ENCODE assay signal across 8 cellular contexts in the genomic region with DNA sequence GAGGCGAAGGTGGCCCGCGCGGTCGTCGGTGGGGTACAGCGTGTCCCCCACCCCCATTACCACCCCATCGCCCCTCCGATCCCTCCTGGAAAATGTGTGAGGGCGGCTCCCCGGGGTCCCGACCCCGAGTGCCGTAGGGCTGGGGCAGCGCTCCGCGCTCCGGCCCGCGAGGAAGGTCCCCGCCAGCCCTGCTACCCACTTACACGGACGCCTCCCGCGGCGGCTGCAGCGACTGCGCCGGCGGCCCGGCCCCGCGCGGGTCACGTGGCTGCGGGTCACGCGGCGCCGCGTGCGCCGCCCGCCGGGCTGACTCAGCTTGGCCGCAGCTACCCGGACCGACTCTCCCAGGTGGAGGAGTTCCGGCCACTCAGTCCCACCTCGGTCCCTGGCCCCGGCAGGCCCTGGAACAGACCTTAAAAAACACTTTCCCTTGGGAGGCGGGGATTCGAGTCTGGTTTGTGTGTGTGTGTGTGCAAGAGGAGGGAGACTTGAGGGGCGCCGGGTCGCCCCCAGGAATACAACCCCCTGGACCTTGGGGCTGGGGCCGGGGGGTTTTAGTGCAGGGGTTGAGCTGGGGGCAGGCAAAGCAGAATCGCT. TPM values are rescaled to one million over a fixed set of nuclear protein-coding genes. Genes with fewer than 3 reads are reported as not detected.
DNase-seq lines count a peak whose midpoint lies in the region; ATAC-seq and TF ChIP-seq lines count a peak whose summit lies in the region.

A gene (minus strand): TSS at position 236 of the 597 bp plus-strand sequence. CDS start 992 bp downstream, outside the sequence.

- H3K4me2 ChIP-seq in DOHH2 (ENCODE audit: low read length) = peak within 1 kb of the TSS; percentile 71

- H3K9me2 ChIP-seq in DOHH2 (replicated peaks; ENCODE audit: control insufficient read depth, low read length) = no peaks in the 10 kb centered on the region

- 1 to 2% methylated on average over 53 to 58 of the region's 58 CpGs for WGBS in heart right ventricle, 2 donors

- H3K79me2 ChIP-seq in DOHH2 (ENCODE audit: control insufficient read depth, low read length) = no peaks in the 10 kb centered on the region

- no peaks in the 10 kb centered on the region for H3K9me3 Mint-ChIP-seq in T-cell

- peaks cover 53 to 78% (median 63%) of the 10 kb centered on the region in 3 donors for H3K4me1 Mint-ChIP-seq in T-cell

- peaks cover 10% of the 10 kb centered on the region; the same call in 1 of the 2 replicates for H3F3A ChIP-seq in DOHH2 (ENCODE audit: control insufficient read depth, insufficient read depth)

- CTCF ChIA-PET in T-cell (lab: Charles Lee) = interaction anchor here (0.7 to 5.7 kb wide), 15 partner anchors 8 to 137 kb away, joined by 3 to 48 read pairs (median 5); a partner anchor contains a TSS

- intact Hi-C loops in heart right ventricle (cut with DNase I) (loop anchor here in 6 of 10 donors (2.0 to 10.0 kb wide), 7 partner anchors 49 to 692 kb away; a partner anchor contains a TSS), posterior vena cava (cut with DNase I) (loop anchor here in 1 of 2 donors (5.0 kb wide), 1 partner anchor 134 kb away; no protein-coding TSS in a partner anchor)

- H3K4me3 ChIP-seq in DOHH2 (ENCODE audit: low read length) = peak within 1 kb of the TSS; percentile 70
- H3K4me3 ChIP-seq in Jurkat, Clone E6-1 (ENCODE audit: low read length) = peak within 1 kb of the TSS; percentile 82
- peak within 1 kb of the TSS; percentile 45 to 85 (median 77) for H3K4me3 ChIP-seq in heart right ventricle

- no peaks in the 10 kb centered on the region for H3K36me3 ChIP-seq in DOHH2 (ENCODE audit: control insufficient read depth, low read length)
- peaks cover 0 to 38% (median 0%) of the 10 kb centered on the region in 9 donors for H3K36me3 ChIP-seq in heart right ventricle

- peak within 1 kb of the TSS; percentile 93 to 95 for H3K27ac Mint-ChIP-seq in T-cell

- no peak for DNase-seq in Jurkat, Clone E6-1 (ENCODE audit: low read depth, low spot score)
- DNase-seq in T-cell = peak in 33 of 34 experiments; percentile 20 to 65 (median 46)
- DNase-seq in amniotic epithelial cell (ENCODE audit: low read depth) = peak; percentile 60
- DNase-seq in heart right ventricle = peak; percentile 82 to 83
- peak; percentile 95 for DNase-seq in posterior vena cava (ENCODE audit: low spot score)
- peak; percentile 86 for DNase-seq in ureter (ENCODE audit: low spot score)

- TF ChIP-seq CTCF in DOHH2 (IDR thresholded peaks at IDR 0.05; ENCODE audit: low read depth, low read length, poor library complexity, severe bottlenecking) (peak; percentile 17), heart right ventricle (IDR thresholded peaks at IDR 0.05) (peak in 3 of 9 donors; percentile 20 to 38 (median 26))

- H3K9me3 ChIP-seq in DOHH2 (ENCODE audit: control insufficient read depth, insufficient read depth, low read length) (no peaks in the 10 kb centered on the region), heart right ventricle (no peaks in the 10 kb centered on the region)

- peak within 1 kb of the TSS; percentile 78 to 87 (median 85) for H3K4me3 Mint-ChIP-seq in T-cell

- H3K27me3 Mint-ChIP-seq in T-cell = no peaks in the 10 kb centered on the region

- H3K27me3 ChIP-seq in DOHH2 (ENCODE audit: control insufficient read depth, low read length) (peaks cover 31% of the 10 kb centered on the region), heart right ventricle (no peaks in the 10 kb centered on the region)

- H3K27ac ChIP-seq in DOHH2 (ENCODE audit: low read depth, low read length) (no peak within 1 kb of the TSS), heart right ventricle (peak within 1 kb of the TSS; percentile 18 to 94 (median 87))

- H3K4me1 ChIP-seq in DOHH2 (ENCODE audit: control insufficient read depth, low read length) (peaks cover 44% of the 10 kb centered on the region), heart right ventricle (peaks cover 0 to 51% (median 10%) of the 10 kb centered on the region in 9 donors)

- ATAC-seq in GM21529 (IDR thresholded peaks at IDR 0.05; ENCODE audit: unreplicated experiment) (peak; percentile 56), T-cell (replicated peaks in 1 of 4) (peak; percentile 71 to 79 (median 76)), heart right ventricle (peak; percentile 88 to 98 (median 92))

- POLR2A ChIA-PET in T-cell (lab: Charles Lee) = interaction anchor here (0.7 to 1.0 kb wide), 3 partner anchors 12 to 98 kb away, joined by 3 to 5 read pairs (median 3); no protein-coding TSS in a partner anchor

- no peaks in the 10 kb centered on the region for H4K20me1 ChIP-seq in DOHH2 (ENCODE audit: control insufficient read depth, insufficient read depth, low read depth, low read length)

- H3K36me3 Mint-ChIP-seq in T-cell = peaks cover 10% of the 10 kb centered on the region

RNA-seq across cellular contexts. Expression of the gene that starts here (rescaled TPM):
- 48.8 TPM for polyA plus RNA-seq in Jurkat, Clone E6-1 (2012; ENCODE audit: insufficient read depth, insufficient read length)
- 10 to 100 TPM; 12.6 to 30.3 (median 29.3) TPM for total RNA-seq in T-cell
- 10 to 100 TPM; 18.9 to 24.3 (median 20.9) TPM for total RNA-seq in heart right ventricle
- 10 to 100 TPM; 11.6 to 14.3 TPM for polyA plus RNA-seq in heart right ventricle
- 10 to 100 TPM; 21.8 to 35.5 TPM for total RNA-seq in posterior vena cava
- 60.0 TPM for total RNA-seq in ureter
